In genomic region chr12:123269395-123269892, GRCh38 we compare ENCODE assay signal across 8 cellular contexts. TPM values are rescaled to one million over a fixed set of nuclear protein-coding genes. Genes with fewer than 3 reads are reported as not detected.
A peak's percentile ranks its signal among the peaks of the same experiment; 100 is the strongest.
DNase-seq lines count a peak whose midpoint lies in the region; ATAC-seq and TF ChIP-seq lines count a peak whose summit lies in the region.

No MANE protein-coding gene starts in this region.

- H3K27me3 Mint-ChIP-seq in activated naive CD8-positive, alpha-beta T cell treated with anti-CD3 and anti-CD28 coated beads, Interleukin-2, amount 10 ng/mL, durations not matched to agents 7 days and 5 days = no peaks in the 10 kb centered on the region
- peaks cover 4% of the 10 kb centered on the region for H3K27me3 Mint-ChIP-seq in nephron progenitor cell (ENCODE audit: low read depth, poor library complexity)

- DNase-seq in GM10266 (ENCODE audit: extremely low spot score) (peak; percentile 77), NCI-H446 (lab: John Stamatoyannopoulos, UW) (peak; percentile 80 to 91), germinal center (ENCODE audit: low spot score) (peak; percentile 67), nephron progenitor cell (peak; percentile 80), vagina (ENCODE audit: extremely low spot score in 2 of 2) (no peak), GOT3 (lab: John Stamatoyannopoulos, UW) (no peak)
- peak; percentile 70 for DNase-seq in activated naive CD8-positive, alpha-beta T cell treated with anti-CD3 and anti-CD28 coated beads, Interleukin-2, amount 10 ng/mL, durations not matched to agents 7 days and 5 days

- H3K36me3 Mint-ChIP-seq in activated naive CD8-positive, alpha-beta T cell treated with anti-CD3 and anti-CD28 coated beads, Interleukin-2, amount 10 ng/mL, durations not matched to agents 7 days and 5 days = peaks cover 1% of the 10 kb centered on the region
- H3K36me3 Mint-ChIP-seq in nephron progenitor cell (ENCODE audit: low read depth) = peaks cover 23% of the 10 kb centered on the region

- POLR2A ChIA-PET in activated naive CD8-positive, alpha-beta T cell treated with anti-CD3 and anti-CD28 coated beads, Interleukin-2, amount 10 ng/mL, durations not matched to agents 7 days and 5 days (lab: Charles Lee) = interaction anchor here (0.7 to 3.7 kb wide), 9 partner anchors 21 to 742 kb away, joined by 3 to 29 read pairs (median 4); partner anchors contain the start of genes ATP6V0A2, DDX55, KNTC1 and MPHOSPH9

- H3K4me1 Mint-ChIP-seq in activated naive CD8-positive, alpha-beta T cell treated with anti-CD3 and anti-CD28 coated beads, Interleukin-2, amount 10 ng/mL, durations not matched to agents 7 days and 5 days = peaks cover 25% of the 10 kb centered on the region
- H3K4me1 Mint-ChIP-seq in nephron progenitor cell = peaks cover 53% of the 10 kb centered on the region

- H3K27me3 ChIP-seq in vagina = no peaks in the 10 kb centered on the region

- peak overlapping the region; percentile 85 to 92 for H3K4me3 ChIP-seq in vagina

- H3K9me3 ChIP-seq in vagina = no peaks in the 10 kb centered on the region

- intact Hi-C loops in vagina (cut with DNase I) = loop anchor here (10.0 kb wide), 2 partner anchors 115 to 335 kb away; partner anchors contain the start of genes DDX55 and KMT5A

- H3K27ac ChIP-seq in vagina = peak overlapping the region; percentile 88

- peaks cover 0 to 7% of the 10 kb centered on the region in 2 donors for H3K36me3 ChIP-seq in vagina

- ATAC-seq in activated naive CD8-positive, alpha-beta T cell treated with anti-CD3 and anti-CD28 coated beads, Interleukin-2, amount 10 ng/mL, durations not matched to agents 7 days and 5 days (ENCODE audit: low read depth) = peak; percentile 25
- no peak for ATAC-seq in GM21528 (IDR thresholded peaks at IDR 0.05; ENCODE audit: low FRiP score, unreplicated experiment)

- TF ChIP-seq POLR2A in vagina (IDR thresholded peaks at IDR 0.05) = no peak

- TF ChIP-seq CTCF in GM10266 (IDR thresholded peaks at IDR 0.05; ENCODE audit: control insufficient read depth, insufficient read depth, low read depth, missing control alignments) (peak; percentile 1), nephron progenitor cell (IDR thresholded peaks at IDR 0.05) (no peak), vagina (IDR thresholded peaks at IDR 0.05) (no peak)

- H3K27ac Mint-ChIP-seq in activated naive CD8-positive, alpha-beta T cell treated with anti-CD3 and anti-CD28 coated beads, Interleukin-2, amount 10 ng/mL, durations not matched to agents 7 days and 5 days = peak overlapping the region; percentile 86
- H3K27ac Mint-ChIP-seq in nephron progenitor cell = peak overlapping the region; percentile 96

- H3K4me3 Mint-ChIP-seq in activated naive CD8-positive, alpha-beta T cell treated with anti-CD3 and anti-CD28 coated beads, Interleukin-2, amount 10 ng/mL, durations not matched to agents 7 days and 5 days = peak overlapping the region; percentile 89
- H3K4me3 Mint-ChIP-seq in nephron progenitor cell = peak overlapping the region; percentile 91

- no peaks in the 10 kb centered on the region for H3K9me3 Mint-ChIP-seq in activated naive CD8-positive, alpha-beta T cell treated with anti-CD3 and anti-CD28 coated beads, Interleukin-2, amount 10 ng/mL, durations not matched to agents 7 days and 5 days
- no peaks in the 10 kb centered on the region for H3K9me3 Mint-ChIP-seq in nephron progenitor cell

- H3K4me1 ChIP-seq in vagina = peaks cover 57% of the 10 kb centered on the region

RNA-seq across cellular contexts. Expression of gene CDK2AP1, which starts 2.2 kb away (rescaled TPM):
- total RNA-seq in activated naive CD8-positive, alpha-beta T cell treated with anti-CD3 and anti-CD28 coated beads, Interleukin-2, amount 10 ng/mL, durations not matched to agents 7 days and 5 days = 10 to 100 TPM; 31.7 to 32.3 TPM
- total RNA-seq in vagina = 80.3 TPM

RNA-seq across cellular contexts. Expression of gene MTRFR, which starts 36.2 kb away (rescaled TPM):
- total RNA-seq in activated naive CD8-positive, alpha-beta T cell treated with anti-CD3 and anti-CD28 coated beads, Interleukin-2, amount 10 ng/mL, durations not matched to agents 7 days and 5 days = 10 to 100 TPM; 41.2 to 42.1 TPM
- total RNA-seq in vagina = 12.8 TPM

RNA-seq across cellular contexts. Expression of gene MPHOSPH9, which starts 36.5 kb away (rescaled TPM):
- total RNA-seq in activated naive CD8-positive, alpha-beta T cell treated with anti-CD3 and anti-CD28 coated beads, Interleukin-2, amount 10 ng/mL, durations not matched to agents 7 days and 5 days = 100 to 1,000 TPM; 121 to 131 TPM
- 17.9 TPM for total RNA-seq in vagina

Comparison
In these comparisons a context has a peak if more than half of its experiments do, and no peak if none do; other contexts are left out.
1. DNase-seq: peak in GM10266 (single experiment), NCI-H446 (2 of 2), activated naive CD8-positive, alpha-beta T cell treated with anti-CD3 and anti-CD28 coated beads, Interleukin-2, amount 10 ng/mL, durations not matched to agents 7 days and 5 days (single experiment), germinal center (single experiment) and nephron progenitor cell (single experiment); none in vagina (0 of 2) and GOT3 (single experiment).